ENCODE assay signal across 19 cellular contexts in the genomic region with DNA sequence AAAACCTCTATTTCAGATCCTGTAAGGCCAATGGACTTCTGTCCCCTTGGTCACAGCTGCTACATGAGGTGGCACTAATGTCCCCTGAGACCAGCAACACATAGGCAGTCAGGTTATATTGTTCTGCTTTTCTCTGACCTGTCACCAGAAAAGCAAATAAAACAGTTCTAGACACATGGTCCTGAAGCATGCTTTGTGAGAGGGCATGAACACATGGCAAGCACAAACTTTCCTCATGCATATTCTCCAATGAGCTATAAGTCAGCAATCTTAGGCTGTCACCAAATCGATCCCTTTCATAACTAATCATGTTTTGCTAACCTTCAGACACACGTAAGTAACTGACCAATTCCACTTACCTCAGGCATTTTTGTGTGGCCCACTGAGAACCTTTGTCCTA.
DNase-seq lines count a peak whose midpoint lies in the region; ATAC-seq, FAIRE-seq and TF ChIP-seq lines count a peak whose summit lies in the region.
"Had no signal": no experiment of that assay in that cellular context is flagged by ENCODE, and none has a peak within 500 bp of the region (broad histone marks: within the 10 kb centered on the region; RNA-seq: fewer than 3 reads in every experiment).

No MANE protein-coding gene starts in this region.

- 52% methylated on average over 2 of the region's 2 CpGs for WGBS in GM12878 (ENCODE audit: insufficient coverage, insufficient replicate concordance, low lambda C conversion rate, missing lambda C conversion rate)
- WGBS in pancreas, 2 donors: 11 to 19% methylated on average over 2 of the region's 2 CpGs

- H3K9me3 ChIP-seq in GM12878 (replicated peaks; ENCODE audit: control insufficient read depth, insufficient read depth, low read length) (no peaks in the 10 kb centered on the region), pancreas (no peaks in the 10 kb centered on the region), tibial artery (no peaks in the 10 kb centered on the region)
- H3K9me3 ChIP-seq: BE2C had no signal

- H3K4me3 ChIP-seq in GM12878: no peak overlapping the region
- H3K4me3 ChIP-seq in pancreas: no peak overlapping the region
- no peak overlapping the region for H3K4me3 ChIP-seq in tibial artery
- H3K4me3 ChIP-seq: GM23248 had no signal

- no peak for ATAC-seq in GM12878
- peak; percentile 54 to 79 (median 66) for ATAC-seq in pancreas

- SMC1A ChIA-PET in GM12878 (lab: Charles Lee; ENCODE audit: uncharacterized antibody, unreplicated experiment): interaction anchor here (1.2 kb wide), 2 partner anchors 12 to 17 kb away, joined by 4 to 6 read pairs; no protein-coding TSS in a partner anchor

- FAIRE-seq in GM12892 (lab: Jason Lieb, UNC): peak; percentile 79
- no peak for FAIRE-seq in GM12878 (lab: Jason Lieb, UNC)
- no peak for FAIRE-seq in pancreas (lab: Jason Lieb, UNC)
- FAIRE-seq: H54 had no signal

- RAD21 ChIA-PET in GM12878 (lab: Charles Lee; ENCODE audit: unreplicated experiment): interaction anchor here (1.0 kb wide), 1 partner anchor 15 kb away, joined by 4 read pairs; no protein-coding TSS in a partner anchor

- in situ Hi-C loops in GM12878 (cut with MboI): no loop called here

- TF ChIP-seq CTCF in GM12878 (IDR thresholded peaks at IDR 0.05 in 2 of 3, conservative IDR thresholded peaks at IDR 0.05 in 1 of 3; ENCODE audit: control insufficient read depth in 2 of 3, extremely low read depth in 1 of 3, insufficient read depth in 1 of 3, low read depth in 3 of 3, low read length in 3 of 3) (no peak), pancreas (IDR thresholded peaks at IDR 0.05) (no peak), tibial artery (IDR thresholded peaks at IDR 0.05) (no peak)

- H4K20me1 ChIP-seq in GM12878 (ENCODE audit: control insufficient read depth, insufficient read depth): no peaks in the 10 kb centered on the region

- no TSS peak for BruUV-seq in GM12878 (replicated peaks; lab: Mats Ljungman, UMichigan)

- TF ChIP-seq EP300 in GM12878 (IDR thresholded peaks at IDR 0.05; ENCODE audit: borderline replicate concordance in 1 of 2, control insufficient read depth in 1 of 2, low read depth in 2 of 2, low read length in 2 of 2): no peak

- H3K36me3 ChIP-seq in GM12878 (ENCODE audit: control insufficient read depth in 2 of 2, insufficient read depth in 2 of 2, low read length in 1 of 2) (no peaks in the 10 kb centered on the region), pancreas (no peaks in the 10 kb centered on the region), tibial artery (no peaks in the 10 kb centered on the region)
- H3K36me3 ChIP-seq: BE2C had no signal

- CTCF ChIA-PET in GM12878 (lab: Yijun Ruan, JAX): interaction anchor here (1.0 to 1.7 kb wide), 3 partner anchors 12 to 73 kb away, joined by 3 to 5 read pairs (median 3); no protein-coding TSS in a partner anchor

- no peak for TF ChIP-seq RAD21 in GM12878 (IDR thresholded peaks at IDR 0.05; ENCODE audit: insufficient read depth, low read depth, low read length)

- no peak overlapping the region for H3K9ac ChIP-seq in GM12878 (ENCODE audit: control insufficient read depth, insufficient read depth, low read length)
- H3K9ac ChIP-seq: GM23248 had no signal

- H3K27ac ChIP-seq in GM12878 (ENCODE audit: control insufficient read depth, insufficient read depth) (no peak overlapping the region), pancreas (no peak overlapping the region), tibial artery (no peak overlapping the region)
- H3K27ac ChIP-seq: GM23248, HL-60 had no signal

- intact Hi-C loops in GM12878 (cut with micrococcal nuclease; ENCODE audit: unreplicated experiment): no loop called here
- intact Hi-C loops in pancreas (cut with DNase I): no loop called here
- intact Hi-C loops in tibial artery (cut with DNase I; ENCODE audit: low total_unique reads): no loop called here

- no peaks in the 10 kb centered on the region for H3K27me3 ChIP-seq in GM12878 (replicated peaks in 1 of 2; ENCODE audit: control insufficient read depth in 2 of 2, insufficient read depth in 2 of 2, low read length in 1 of 2)
- no peaks in the 10 kb centered on the region for H3K27me3 ChIP-seq in pancreas
- no peaks in the 10 kb centered on the region for H3K27me3 ChIP-seq in tibial artery
- H3K27me3 ChIP-seq: BE2C had no signal

- no peak overlapping the region for H2AFZ ChIP-seq in GM12878 (ENCODE audit: control insufficient read depth, low read depth, low read length)
- H2AFZ ChIP-seq: GM23248 had no signal

- DNase-seq in GM12892 (ENCODE audit: insufficient read length): no peak
- DNase-seq in GM12878 (ENCODE audit: low read depth, low spot score): no peak
- no peak for DNase-seq in pancreas
- no peak for DNase-seq in cerebellar nuclear complex (lab: John Stamatoyannopoulos, UW)
- DNase-seq in activated T-cell treated with anti-CD3 and anti-CD28 coated beads for 4 hours: no peak
- no peak for DNase-seq in tibial artery
- DNase-seq: BE2C; C1 segment of cervical spinal cord; CD4-positive, CD25-positive, alpha-beta regulatory T cell; CD8-positive, alpha-beta memory T cell; COR-L47; DMS153; DMS79; GDM1; GM23248; HCEC 1CT; KG1 had no signal

- H3K4me1 ChIP-seq in GM12878 (ENCODE audit: control insufficient read depth, insufficient read depth, low read length) (peaks cover 19% of the 10 kb centered on the region), pancreas (no peaks in the 10 kb centered on the region), tibial artery (no peaks in the 10 kb centered on the region)
- H3K4me1 ChIP-seq: BE2C had no signal

- H3K4me2 ChIP-seq in GM12878 (ENCODE audit: control insufficient read depth, insufficient read depth): no peak overlapping the region

- POLR2A ChIA-PET in GM12878 (lab: Charles Lee): no interaction called here

- no peaks in the 10 kb centered on the region for H3K79me2 ChIP-seq in GM12878 (ENCODE audit: control insufficient read depth, insufficient read depth, low read length)

- TF ChIP-seq POLR2A in GM12892 (IDR thresholded peaks at IDR 0.05; ENCODE audit: low read depth, low read length) (no peak), GM12878 (IDR thresholded peaks at IDR 0.05; ENCODE audit: low read depth, low read length) (no peak)

TF ChIP-seq in GM12878, 131 proteins besides CTCF, POLR2A, EP300 and RAD21:
- TF ChIP-seq NR2C2 (IDR thresholded peaks at IDR 0.05; ENCODE audit: borderline replicate concordance, control insufficient read depth, insufficient read length, low read depth) (no peak), MEF2B (IDR thresholded peaks at IDR 0.05; ENCODE audit: partially characterized antibody, poor library complexity, severe bottlenecking) (peak; percentile 69), DPF2 (IDR thresholded peaks at IDR 0.05) (no peak), CHD2 (IDR thresholded peaks at IDR 0.05; ENCODE audit: borderline replicate concordance, low read depth, low read length) (no peak)
